ENCODE assay signal across 8 cellular contexts in the genomic region with DNA sequence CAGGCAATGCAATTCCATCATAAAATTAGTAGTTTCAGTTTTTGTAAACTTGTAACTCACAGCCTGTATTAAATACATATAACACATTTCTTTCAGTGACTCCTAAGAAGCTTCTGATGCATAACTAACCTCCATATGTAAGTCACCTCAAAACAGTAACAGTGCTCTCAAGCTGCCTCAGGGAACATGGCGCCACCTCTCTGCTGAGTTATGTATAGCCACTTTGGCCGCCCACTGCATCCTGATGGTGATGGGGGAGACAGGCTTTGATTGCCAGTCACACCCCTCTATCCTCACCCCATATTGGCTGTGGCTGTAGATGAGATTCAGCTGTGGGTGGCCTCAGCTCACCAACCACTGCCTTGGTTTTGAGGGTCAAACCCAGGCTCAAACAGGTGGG. TPM values are rescaled to one million over a fixed set of nuclear protein-coding genes. Genes with fewer than 3 reads are reported as not detected.
DNase-seq lines count a peak whose midpoint lies in the region; ATAC-seq, FAIRE-seq and TF ChIP-seq lines count a peak whose summit lies in the region.
"Had no signal": no experiment of that assay in that cellular context is flagged by ENCODE, and none has a peak within 500 bp of the region (broad histone marks: within the 10 kb centered on the region; RNA-seq: fewer than 3 reads in every experiment).

No MANE protein-coding gene starts in this region.

- no peak overlapping the region for H3K27ac ChIP-seq in foreskin keratinocyte

- peak; percentile 32 for DNase-seq in HTR-8/SVneo (ENCODE audit: insufficient read length, low spot score)
- peak; percentile 43 for DNase-seq in activated CD4-positive, CD25-positive, alpha-beta regulatory T cell treated with anti-CD3 and anti-CD28 coated beads, Interleukin-2, amount 50 U/mL, for 72 hours
- DNase-seq in foreskin keratinocyte = peak in 1 of 2 donors; percentile 45
- peak; percentile 24 to 43 for DNase-seq in stimulated activated CD8-positive, alpha-beta memory T cell treated with anti-CD3 and anti-CD28 coated beads, Interleukin-7, amount 100 ng/mL, for 48 hours (ENCODE audit: extremely low read depth in 1 of 2, low read depth in 1 of 2)
- DNase-seq in mesothelial cell of epicardium (ENCODE audit: low spot score in 2 of 2, unreplicated experiment in 2 of 2) = no peak

- TF ChIP-seq CTCF in GM12875 (IDR thresholded peaks at IDR 0.05; ENCODE audit: borderline replicate concordance, insufficient read depth, low read depth, low read length) = peak; percentile 51; the same call in 1 of the 2 replicates
- peak; percentile 70 for TF ChIP-seq CTCF in foreskin keratinocyte (conservative IDR thresholded peaks at IDR 0.05)
- TF ChIP-seq CTCF in mesothelial cell of epicardium (IDR thresholded peaks at IDR 0.05; ENCODE audit: unreplicated experiment) = no peak

- no peaks in the 10 kb centered on the region for H3K27me3 Mint-ChIP-seq in mesothelial cell of epicardium (ENCODE audit: low read depth)

- no peak overlapping the region for H3K4me3 ChIP-seq in GM12875 (ENCODE audit: low read depth, low read length)

- H3K4me3 Mint-ChIP-seq in mesothelial cell of epicardium = no peak overlapping the region

- no peak overlapping the region for H3K27ac Mint-ChIP-seq in mesothelial cell of epicardium

- H3K4me1 ChIP-seq in foreskin keratinocyte = peaks cover 18% of the 10 kb centered on the region

- no peaks in the 10 kb centered on the region for H3K27me3 ChIP-seq in foreskin keratinocyte

- peak; percentile 74 for FAIRE-seq in HTR-8/SVneo (lab: Jason Lieb, UNC)
- FAIRE-seq: TTC549 had no signal

- no peaks in the 10 kb centered on the region for H3K4me1 Mint-ChIP-seq in mesothelial cell of epicardium

- peaks cover 31% of the 10 kb centered on the region for H3K9me3 Mint-ChIP-seq in mesothelial cell of epicardium

- H3K36me3 Mint-ChIP-seq in mesothelial cell of epicardium = peaks cover 39% of the 10 kb centered on the region

- ATAC-seq in foreskin keratinocyte (peak; percentile 50), GM21825 (IDR thresholded peaks at IDR 0.05; ENCODE audit: unreplicated experiment) (no peak)

RNA-seq across cellular contexts. Expression of gene LRBA, which starts 54.3 kb away (rescaled TPM):
- total RNA-seq in foreskin keratinocyte = 40.1 and 44.1 TPM in 2 replicates
- 10.2 and 11.6 TPM in 2 replicates for polyA plus RNA-seq in foreskin keratinocyte
- total RNA-seq in mesothelial cell of epicardium = 61.8 to 66.9 TPM (median 66.2 TPM) in 3 replicates

Comparison
In these comparisons a context has a peak if more than half of its experiments do, and no peak if none do; other contexts are left out.
1. DNase-seq: peak in HTR-8/SVneo (single experiment), activated CD4-positive, CD25-positive, alpha-beta regulatory T cell treated with anti-CD3 and anti-CD28 coated beads, Interleukin-2, amount 50 U/mL, for 72 hours (single experiment) and stimulated activated CD8-positive, alpha-beta memory T cell treated with anti-CD3 and anti-CD28 coated beads, Interleukin-7, amount 100 ng/mL, for 48 hours (2 of 2); none in mesothelial cell of epicardium (0 of 2).